8 cellular contexts compared by ENCODE assay signal in the genomic region with DNA sequence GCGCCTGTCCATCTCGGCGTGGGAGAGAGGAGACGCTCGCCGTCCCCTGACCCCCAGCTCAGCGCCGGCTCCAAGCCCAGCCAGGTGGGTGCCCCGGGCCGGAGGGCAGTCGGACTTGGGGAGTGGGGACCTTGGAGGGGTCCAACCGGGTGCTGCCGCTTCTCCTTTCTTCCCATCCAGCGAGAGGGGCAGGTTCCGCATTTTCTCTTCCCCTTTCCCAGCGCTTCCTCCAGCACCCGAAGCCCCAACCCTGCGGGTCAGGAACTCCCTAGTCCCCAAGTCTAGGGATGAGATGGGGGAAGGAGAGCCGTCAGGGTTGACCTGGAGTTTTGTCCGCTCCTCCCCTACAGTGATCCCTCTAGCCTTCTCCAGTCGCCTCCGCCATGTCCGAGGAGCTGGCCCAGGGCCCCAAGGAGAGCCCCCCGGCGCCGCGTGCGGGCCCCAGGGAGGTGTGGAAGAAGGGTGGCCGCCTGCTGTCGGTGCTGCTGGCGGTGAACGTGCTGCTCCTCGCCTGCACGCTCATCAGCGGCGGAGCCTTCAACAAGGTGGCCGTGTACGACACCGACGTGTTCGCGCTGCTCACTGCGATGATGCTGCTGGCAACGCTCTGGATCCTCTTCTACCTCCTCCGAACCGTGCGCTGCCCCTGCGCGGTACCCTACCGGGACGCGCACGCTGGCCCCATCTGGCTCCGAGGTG. TPM values are rescaled to one million over a fixed set of nuclear protein-coding genes. Genes with fewer than 3 reads are reported as not detected.
DNase-seq lines count a peak whose midpoint lies in the region; ATAC-seq, FAIRE-seq and TF ChIP-seq lines count a peak whose summit lies in the region.

A gene with protein sequence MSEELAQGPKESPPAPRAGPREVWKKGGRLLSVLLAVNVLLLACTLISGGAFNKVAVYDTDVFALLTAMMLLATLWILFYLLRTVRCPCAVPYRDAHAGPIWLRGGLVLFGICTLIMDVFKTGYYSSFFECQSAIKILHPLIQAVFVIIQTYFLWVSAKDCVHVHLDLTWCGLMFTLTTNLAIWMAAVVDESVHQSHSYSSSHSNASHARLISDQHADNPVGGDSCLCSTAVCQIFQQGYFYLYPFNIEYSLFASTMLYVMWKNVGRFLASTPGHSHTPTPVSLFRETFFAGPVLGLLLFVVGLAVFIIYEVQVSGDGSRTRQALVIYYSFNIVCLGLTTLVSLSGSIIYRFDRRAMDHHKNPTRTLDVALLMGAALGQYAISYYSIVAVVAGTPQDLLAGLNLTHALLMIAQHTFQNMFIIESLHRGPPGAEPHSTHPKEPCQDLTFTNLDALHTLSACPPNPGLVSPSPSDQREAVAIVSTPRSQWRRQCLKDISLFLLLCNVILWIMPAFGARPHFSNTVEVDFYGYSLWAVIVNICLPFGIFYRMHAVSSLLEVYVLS (plus strand): TSS at position 24 of the 699 bp plus-strand sequence. CDS start 360 bp downstream, at position 384.

- H3K4me3 Mint-ChIP-seq in Caco-2 (ENCODE audit: unreplicated experiment) (peak within 1 kb of the TSS; percentile 71), nephron progenitor cell (peak within 1 kb of the TSS; percentile 64)

- no peak for FAIRE-seq in endothelial cell of umbilical vein (lab: Jason Lieb, UNC)

- H3K4me2 ChIP-seq in endothelial cell of umbilical vein (ENCODE audit: insufficient read depth, low read length), result peak within 1 kb of the TSS; percentile 13

- H2AFZ ChIP-seq in endothelial cell of umbilical vein (ENCODE audit: low read depth, low read length), result peak within 1 kb of the TSS; percentile 23

- TF ChIP-seq CTCF in Caco-2 (IDR thresholded peaks at IDR 0.05; ENCODE audit: insufficient read depth in 1 of 2, low read depth in 1 of 2, low read length in 1 of 2, severe bottlenecking in 1 of 2, unreplicated experiment in 1 of 2), result no peak
- TF ChIP-seq CTCF in NB4 (IDR thresholded peaks at IDR 0.05; ENCODE audit: low read depth, low read length), result no peak
- no peak for TF ChIP-seq CTCF in endothelial cell of umbilical vein (IDR thresholded peaks at IDR 0.05; ENCODE audit: extremely low read depth in 1 of 2, insufficient read depth in 1 of 2, low read depth in 1 of 2, low read length in 2 of 2)
- no peak for TF ChIP-seq CTCF in nephron progenitor cell (IDR thresholded peaks at IDR 0.05)

- no peak for TF ChIP-seq POLR2A in NB4 (IDR thresholded peaks at IDR 0.05; ENCODE audit: extremely low read depth, insufficient read length)
- TF ChIP-seq POLR2A in endothelial cell of umbilical vein (IDR thresholded peaks at IDR 0.05; ENCODE audit: low read depth, low read length), result no peak

- H3K4me1 Mint-ChIP-seq in Caco-2 (ENCODE audit: low read depth, unreplicated experiment) (no peaks in the 10 kb centered on the region), nephron progenitor cell (peaks cover 31% of the 10 kb centered on the region)

- intact Hi-C loops in Caco-2 (cut with micrococcal nuclease; ENCODE audit: unreplicated experiment) (no loop called here), endothelial cell of umbilical vein (cut with micrococcal nuclease) (loop anchor here (5.0 kb wide), 1 partner anchor 278 kb away; no protein-coding TSS in a partner anchor)

- H3K27ac ChIP-seq in endothelial cell of umbilical vein (ENCODE audit: insufficient read depth, low read depth, low read length), result no peak within 1 kb of the TSS

- H3K36me3 ChIP-seq in Caco-2 (ENCODE audit: control insufficient read depth, insufficient read depth, low read length) (no peaks in the 10 kb centered on the region), endothelial cell of umbilical vein (ENCODE audit: control insufficient read depth in 2 of 2, extremely low read depth in 1 of 2, insufficient read depth in 2 of 2, low read length in 2 of 2) (no peaks in the 10 kb centered on the region)

- H3K27me3 ChIP-seq in Caco-2 (replicated peaks; ENCODE audit: control insufficient read depth, insufficient read depth, low read length), result peaks cover 1% of the 10 kb centered on the region; the same call in 1 of the 2 replicates
- peaks cover 44 to 45% of the 10 kb centered on the region in 2 experiments for H3K27me3 ChIP-seq in endothelial cell of umbilical vein (ENCODE audit: control insufficient read depth in 2 of 2, insufficient read depth in 2 of 2, low read length in 2 of 2)

- H3K4me1 ChIP-seq in Caco-2, result peaks cover 6% of the 10 kb centered on the region; the same call in 1 of the 2 replicates
- H3K4me1 ChIP-seq in endothelial cell of umbilical vein (ENCODE audit: control insufficient read depth, extremely low read depth, insufficient read depth, low read length), result peaks cover 4% of the 10 kb centered on the region

- no peaks in the 10 kb centered on the region for H4K20me1 ChIP-seq in endothelial cell of umbilical vein (replicated peaks; ENCODE audit: control insufficient read depth, extremely low read depth, insufficient read depth, low read length)

- H3K9me3 Mint-ChIP-seq in Caco-2 (ENCODE audit: unreplicated experiment) (no peaks in the 10 kb centered on the region), nephron progenitor cell (no peaks in the 10 kb centered on the region)

- H3K9me1 ChIP-seq in endothelial cell of umbilical vein (replicated peaks; ENCODE audit: control insufficient read depth, extremely low read depth, insufficient read depth, low read length), result no peaks in the 10 kb centered on the region

- BruUV-seq in Caco-2 (replicated peaks; lab: Mats Ljungman, UMichigan) (no TSS peak), endothelial cell of umbilical vein (replicated peaks; lab: Mats Ljungman, UMichigan) (no TSS peak)

- H3K27me3 Mint-ChIP-seq in Caco-2 (ENCODE audit: insufficient read depth, unreplicated experiment) (peaks cover 25% of the 10 kb centered on the region), nephron progenitor cell (ENCODE audit: low read depth, poor library complexity) (peaks cover 86% of the 10 kb centered on the region)

- H3K79me2 ChIP-seq in endothelial cell of umbilical vein (ENCODE audit: control insufficient read depth, insufficient read depth, low read length), result no peaks in the 10 kb centered on the region

- dilution Hi-C loops in endothelial cell of umbilical vein (cut with MboI; ENCODE audit: extremely low pct_ligation_motif_present, low sequenced_read_pairs), result no loop called here

- POLR2A ChIA-PET in Caco-2 (lab: Charles Lee) (no interaction called here), endothelial cell of umbilical vein (lab: Charles Lee) (no interaction called here)

- no peak within 1 kb of the TSS for H3K9ac ChIP-seq in endothelial cell of umbilical vein (replicated peaks; ENCODE audit: extremely low read depth, insufficient read depth, low read length)

- no peak for ATAC-seq in GM19397 (IDR thresholded peaks at IDR 0.05; ENCODE audit: unreplicated experiment)
- ATAC-seq in HG02938 (IDR thresholded peaks at IDR 0.05; ENCODE audit: unreplicated experiment), result no peak
- no peak for ATAC-seq in HG03378 (IDR thresholded peaks at IDR 0.05; ENCODE audit: unreplicated experiment)

- CTCF ChIA-PET in Caco-2 (lab: Charles Lee), result interaction anchor here (0.9 to 4.3 kb wide), 12 partner anchors 10 to 378 kb away, joined by 3 to 46 read pairs (median 4); partner anchors contain the start of genes CD300C, FDXR and MRPL58
- CTCF ChIA-PET in endothelial cell of umbilical vein (lab: Charles Lee), result interaction anchor here (0.6 to 3.0 kb wide), 14 partner anchors 11 to 347 kb away, joined by 3 to 58 read pairs (median 3); partner anchors contain the start of gene MIF4GD

- H3K27ac Mint-ChIP-seq in Caco-2 (ENCODE audit: unreplicated experiment) (no peak within 1 kb of the TSS), nephron progenitor cell (no peak within 1 kb of the TSS)

- peak within 1 kb of the TSS; percentile 49 for H3K4me3 ChIP-seq in Caco-2 (ENCODE audit: low read depth, low read length)
- H3K4me3 ChIP-seq in NB4 (ENCODE audit: low read depth, low read length), result no peak within 1 kb of the TSS
- H3K4me3 ChIP-seq in endothelial cell of umbilical vein (replicated peaks in 1 of 3; ENCODE audit: insufficient read depth in 1 of 3, low read depth in 1 of 3, low read length in 3 of 3), result no peak within 1 kb of the TSS

- H3K36me3 Mint-ChIP-seq in Caco-2 (ENCODE audit: insufficient read depth, unreplicated experiment), result no peaks in the 10 kb centered on the region
- no peaks in the 10 kb centered on the region for H3K36me3 Mint-ChIP-seq in nephron progenitor cell (ENCODE audit: low read depth)

- DNase-seq in Caco-2, result no peak
- peak; percentile 45 for DNase-seq in NB4 (ENCODE audit: low read depth)
- DNase-seq in endothelial cell of umbilical vein (ENCODE audit: low read depth, low spot score), result no peak
- DNase-seq in nephron progenitor cell, result peak; percentile 47
- no peak for DNase-seq in NCI-H1436 (lab: John Stamatoyannopoulos, UW)

- H3K9me3 ChIP-seq in Caco-2 (no peaks in the 10 kb centered on the region), endothelial cell of umbilical vein (replicated peaks; ENCODE audit: control insufficient read depth, insufficient read depth, low read length) (no peaks in the 10 kb centered on the region)

TF ChIP-seq in endothelial cell of umbilical vein, 7 proteins besides CTCF, POLR2A, EP300 and RAD21:
- no peak for TF ChIP-seq POLR2AphosphoS5 (IDR thresholded peaks at IDR 0.05; ENCODE audit: insufficient read depth, low read depth, low read length)
- peak; percentile 87 for TF ChIP-seq EZH2 (IDR thresholded peaks at IDR 0.05; ENCODE audit: borderline replicate concordance, low read depth, low read length, severe bottlenecking)

RNA-seq across cellular contexts. Expression of the gene that starts here (rescaled TPM):
- total RNA-seq in Caco-2 (2022) (not detected in 2 replicates), endothelial cell of umbilical vein (not detected in 2 replicates)
- polyA plus RNA-seq in endothelial cell of umbilical vein, result not detected in 2 replicates
- polyA plus RNA-seq in endothelial cell of umbilical vein (2011; cell fraction: cytosol; rRNA removed), result not detected in 2 replicates
- not detected in 2 replicates for polyA plus RNA-seq in endothelial cell of umbilical vein (2011; cell fraction: nucleus; rRNA removed)
- polyA plus RNA-seq in endothelial cell of umbilical vein (2012), result not detected in 2 replicates
- not detected in 2 replicates for polyA minus RNA-seq in endothelial cell of umbilical vein
- polyA minus RNA-seq in endothelial cell of umbilical vein (2011; cell fraction: cytosol; rRNA and poly(A)+ RNA removed), result not detected
- not detected in 2 replicates for polyA minus RNA-seq in endothelial cell of umbilical vein (2011; cell fraction: nucleus; rRNA and poly(A)+ RNA removed)

Comparison
In these comparisons a context has a peak if more than half of its experiments do, and no peak if none do; other contexts are left out.
1. DNase-seq: peak in NB4 (single experiment) and nephron progenitor cell (single experiment); none in Caco-2 (0 of 2), endothelial cell of umbilical vein (single experiment) and NCI-H1436 (single experiment).